In genomic region chr11:12377824-12378593, GRCh38 we compare ENCODE assay signal across 1 cellular context.
TF ChIP-seq lines count a peak whose summit lies in the region.

No MANE protein-coding gene starts in this region.

TF ChIP-seq in IMR-90, 13 proteins besides CTCF, POLR2A, EP300 and RAD21 (continued from another document):
- no peak for TF ChIP-seq MXI1 (IDR thresholded peaks at IDR 0.05; ENCODE audit: borderline replicate concordance, low read depth, low read length)
